Comparison of ENCODE assay signal across 1 cellular context in genomic region chr1:154352245-154352580, GRCh38.
TF ChIP-seq lines count a peak whose summit lies in the region.

No MANE protein-coding gene starts in this region.

TF ChIP-seq in endothelial cell of umbilical vein, 7 proteins besides CTCF, POLR2A, EP300 and RAD21:
- no peak for TF ChIP-seq MAX (IDR thresholded peaks at IDR 0.05; ENCODE audit: insufficient read depth, insufficient read length)
- TF ChIP-seq EZH2 (IDR thresholded peaks at IDR 0.05; ENCODE audit: borderline replicate concordance, low read depth, low read length, severe bottlenecking), result no peak
- no peak for TF ChIP-seq FOS (IDR thresholded peaks at IDR 0.05; ENCODE audit: borderline replicate concordance, insufficient read depth, low read length)
- no peak for TF ChIP-seq GATA2 (IDR thresholded peaks at IDR 0.05; ENCODE audit: insufficient read depth, insufficient read length, low read depth, low read length)
- TF ChIP-seq POLR2AphosphoS5 (IDR thresholded peaks at IDR 0.05; ENCODE audit: insufficient read depth, low read depth, low read length), result no peak
- no peak for TF ChIP-seq JUN (IDR thresholded peaks at IDR 0.05; ENCODE audit: borderline replicate concordance, insufficient read depth, insufficient read length, low read depth)
- no peak for TF ChIP-seq MYC (IDR thresholded peaks at IDR 0.05; ENCODE audit: low read depth, low read length)
